Comparison of ENCODE assay signal across 17 cellular contexts in the genomic region with DNA sequence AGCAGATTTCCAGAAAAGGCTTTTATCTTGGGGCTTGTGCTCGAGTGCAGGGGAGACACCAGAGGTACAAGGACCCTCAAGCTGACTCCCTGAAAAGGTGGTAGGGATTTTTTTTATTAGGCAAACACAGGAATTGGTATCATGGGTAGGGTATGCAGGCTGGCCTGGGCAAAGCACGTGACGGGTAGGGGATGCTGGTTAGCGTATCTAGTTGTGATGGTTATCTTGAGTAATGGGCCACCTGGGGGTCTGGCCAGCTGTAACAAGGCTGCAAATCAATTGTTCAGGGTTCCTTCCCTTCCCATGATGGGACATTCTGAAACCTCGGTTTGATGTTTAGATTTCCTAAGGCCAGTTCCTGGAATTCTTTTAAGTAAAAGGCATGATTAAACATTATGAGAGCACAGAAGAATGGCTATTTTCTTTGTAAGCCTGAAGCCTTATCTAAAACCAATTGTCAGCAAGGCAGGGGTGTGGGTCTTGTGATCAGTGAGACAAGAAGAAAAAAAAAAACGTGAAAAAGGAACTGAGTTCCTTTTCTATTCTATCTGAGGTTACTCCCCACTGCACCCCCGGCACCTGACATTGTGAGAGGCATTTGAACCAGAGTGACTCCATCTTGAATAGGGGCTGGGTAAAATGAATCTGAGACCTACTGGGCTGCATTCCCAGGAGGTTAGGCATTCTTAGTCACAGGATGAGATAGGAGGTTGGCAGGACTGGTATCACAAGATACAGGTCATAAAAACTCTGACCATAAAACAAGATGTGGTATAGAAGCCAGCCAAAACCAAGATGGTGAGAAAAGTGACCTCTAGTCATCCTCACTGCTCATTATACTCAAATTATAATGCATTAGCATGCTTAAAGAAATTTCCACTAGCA.
"Had no signal": no experiment of that assay in that cellular context is flagged by ENCODE, and none has a peak within 500 bp of the region (broad histone marks: within the 10 kb centered on the region; RNA-seq: fewer than 3 reads in every experiment).

No MANE protein-coding gene starts in this region.

- H3K4me3 ChIP-seq: colonic mucosa, lower lobe of right lung, mucosa of descending colon, prostate gland had no signal

- H3K9me3 ChIP-seq: colonic mucosa, lower lobe of right lung, mucosa of descending colon, prostate gland had no signal

- ATAC-seq: lower lobe of right lung; mucosa of descending colon; naive thymus-derived CD8-positive, alpha-beta T cell; sciatic nerve had no signal

- DNase-seq: activated CD4-positive, alpha-beta T cell treated with anti-CD3 and anti-CD28 coated beads, Interleukin-2, amount 10 ng/mL, durations not matched to agents 7 days and 5 days; activated CD8-positive, alpha-beta memory T cell treated with anti-CD3 and anti-CD28 coated beads for 24 hours; activated naive CD4-positive, alpha-beta T cell treated with anti-CD3 and anti-CD28 coated beads for 36 hours; caudate nucleus; colonic mucosa; effector memory CD4-positive, alpha-beta T cell; hypothalamus; lower lobe of right lung; mucosa of descending colon; naive thymus-derived CD8-positive, alpha-beta T cell; nucleus accumbens; stimulated activated CD4-positive, alpha-beta T cell treated with anti-CD3 and anti-CD28 coated beads, Interleukin-12 subunit alpha, Interleukin-12 subunit beta, amount 100 ng/mL, for 4 hours; stimulated activated naive CD4-positive, alpha-beta T cell; T-helper 1 cell; WERI-Rb-1 had no signal

- H3K4me1 ChIP-seq: colonic mucosa, lower lobe of right lung, prostate gland had no signal

- H3K27ac ChIP-seq: colonic mucosa, lower lobe of right lung, prostate gland, WERI-Rb-1 had no signal

- H3K27me3 ChIP-seq: colonic mucosa had no signal

- H3K36me3 ChIP-seq: colonic mucosa, lower lobe of right lung, prostate gland, WERI-Rb-1 had no signal
